Comparison of ENCODE assay signal across 23 cellular contexts in genomic region chr2:16071039-16071864, GRCh38.
"Had no signal": no experiment of that assay in that cellular context is flagged by ENCODE, and none has a peak within 500 bp of the region (broad histone marks: within the 10 kb centered on the region; RNA-seq: fewer than 3 reads in every experiment).

No MANE protein-coding gene starts in this region.

- H3K36me3 Mint-ChIP-seq: activated naive CD8-positive, alpha-beta T cell; stimulated activated naive B cell treated with anti-CD40 and anti-IgM and Interleukin-4, amounts not matched to agents 10 μg/mL and 1 μg/mL and 100 μg/mL, for 72 hours; T-cell; WTC11 had no signal

- H3K27ac ChIP-seq: colonic mucosa had no signal

- ATAC-seq: activated CD4-positive, alpha-beta T cell treated with anti-CD3 and anti-CD28 coated beads for 36 hours; activated T-cell treated with anti-CD3 and anti-CD28 coated beads, Interleukin-2, amount 50 U/mL, for 4 hours; mucosa of descending colon; stimulated activated naive B cell treated with anti-CD40 and anti-IgM and Interleukin-4, amounts not matched to agents 10 μg/mL and 1 μg/mL and 100 μg/mL, for 72 hours; T-cell had no signal

- H3K27me3 Mint-ChIP-seq: activated CD4-positive, alpha-beta T cell treated with anti-CD3 and anti-CD28 coated beads for 36 hours; activated naive CD8-positive, alpha-beta T cell; stimulated activated naive B cell treated with anti-CD40 and anti-IgM and Interleukin-4, amounts not matched to agents 10 μg/mL and 1 μg/mL and 100 μg/mL, for 72 hours; T-cell had no signal

- H3K27me3 ChIP-seq: adrenal gland, colonic mucosa, esophagus muscularis mucosa had no signal

- H3K4me3 ChIP-seq: adrenal gland, colonic mucosa, esophagus muscularis mucosa, mucosa of descending colon had no signal

- DNase-seq: activated CD4-positive, alpha-beta T cell treated with anti-CD3 and anti-CD28 coated beads for 36 hours; activated CD4-positive, alpha-beta T cell treated with anti-CD3 and anti-CD28 coated beads, Interleukin-2, amount 50 U/mL, for 48 hours; activated CD8-positive, alpha-beta memory T cell treated with anti-CD3 and anti-CD28 coated beads, Interleukin-2, amount 50 U/mL, for 48 hours; activated naive CD4-positive, alpha-beta T cell; activated T-cell treated with anti-CD3 and anti-CD28 coated beads, Interleukin-2, amount 50 U/mL, for 4 hours; colonic mucosa; glutamatergic neuron; left cardiac atrium; mucosa of descending colon; nephron progenitor cell; small intestine; stimulated activated CD4-positive, alpha-beta T cell treated with anti-CD3 and anti-CD28 coated beads, Interleukin-15, amount 100 ng/mL, for 24 hours; stimulated activated CD4-positive, alpha-beta T cell treated with anti-CD3 and anti-CD28 coated beads, Interleukin-2, amount 100 ng/mL, for 48 hours; stimulated activated CD8-positive, alpha-beta memory T cell treated with anti-CD3 and anti-CD28 coated beads, Interleukin-4, amount 100 ng/mL, for 48 hours; stimulated activated naive B cell treated with anti-CD40 and anti-IgM and Interleukin-4, amounts not matched to agents 10 μg/mL and 1 μg/mL and 100 μg/mL, for 72 hours; T-cell had no signal

- H3K9me3 ChIP-seq: adrenal gland, colonic mucosa, esophagus muscularis mucosa, mucosa of descending colon had no signal

- H3K4me1 ChIP-seq: colonic mucosa, esophagus muscularis mucosa had no signal

- H3K27ac Mint-ChIP-seq: activated CD4-positive, alpha-beta T cell treated with anti-CD3 and anti-CD28 coated beads for 36 hours; activated naive CD8-positive, alpha-beta T cell; activated T-helper 2 cell treated with anti-CD3 and anti-CD28 coated beads, Interferon-gamma antibody, Interleukin-2, Interleukin-4, amounts not matched to agents 10 μg/mL and 5 μg/mL and 100 μg/mL, durations not matched to agents 14 hours and 24 hours and 36 hours; stimulated activated naive B cell treated with anti-CD40 and anti-IgM and Interleukin-4, amounts not matched to agents 10 μg/mL and 1 μg/mL and 100 μg/mL, for 72 hours; T-cell; T-helper 2 cell treated with Interferon-gamma antibody and Interleukin-4, amounts not matched to agents 5 μg/mL and 100 μg/mL, for 36 hours; WTC11 had no signal

- H3K4me1 Mint-ChIP-seq: activated CD4-positive, alpha-beta T cell treated with anti-CD3 and anti-CD28 coated beads for 36 hours; central memory CD8-positive, alpha-beta T cell; stimulated activated naive B cell treated with anti-CD40 and anti-IgM and Interleukin-4, amounts not matched to agents 10 μg/mL and 1 μg/mL and 100 μg/mL, for 72 hours; T-cell had no signal

- H3K9me3 Mint-ChIP-seq: activated T-cell treated with anti-CD3 and anti-CD28 coated beads, Interleukin-2, amount 50 U/mL, for 4 hours; activated T-helper 2 cell treated with anti-CD3 and anti-CD28 coated beads, Interferon-gamma antibody, Interleukin-2, Interleukin-4, amounts not matched to agents 10 μg/mL and 5 μg/mL and 100 μg/mL, durations not matched to agents 14 hours and 24 hours and 36 hours; nephron progenitor cell; stimulated activated naive B cell treated with anti-CD40 and anti-IgM and Interleukin-4, amounts not matched to agents 10 μg/mL and 1 μg/mL and 100 μg/mL, for 72 hours; T-cell; T-helper 2 cell treated with Interferon-gamma antibody and Interleukin-4, amounts not matched to agents 5 μg/mL and 100 μg/mL, for 36 hours had no signal

- H3K36me3 ChIP-seq: adrenal gland, colonic mucosa, esophagus muscularis mucosa had no signal

- H3K4me3 Mint-ChIP-seq: activated CD4-positive, alpha-beta T cell treated with anti-CD3 and anti-CD28 coated beads for 36 hours; activated naive CD8-positive, alpha-beta T cell; activated T-cell treated with anti-CD3 and anti-CD28 coated beads, Interleukin-2, amount 50 U/mL, for 4 hours; central memory CD8-positive, alpha-beta T cell; nephron progenitor cell; stimulated activated naive B cell treated with anti-CD40 and anti-IgM and Interleukin-4, amounts not matched to agents 10 μg/mL and 1 μg/mL and 100 μg/mL, for 72 hours; T-cell; T-helper 2 cell treated with Interferon-gamma antibody and Interleukin-4, amounts not matched to agents 5 μg/mL and 100 μg/mL, for 36 hours; WTC11 had no signal
